ENCODE assay signal across 10 cellular contexts in the genomic region with DNA sequence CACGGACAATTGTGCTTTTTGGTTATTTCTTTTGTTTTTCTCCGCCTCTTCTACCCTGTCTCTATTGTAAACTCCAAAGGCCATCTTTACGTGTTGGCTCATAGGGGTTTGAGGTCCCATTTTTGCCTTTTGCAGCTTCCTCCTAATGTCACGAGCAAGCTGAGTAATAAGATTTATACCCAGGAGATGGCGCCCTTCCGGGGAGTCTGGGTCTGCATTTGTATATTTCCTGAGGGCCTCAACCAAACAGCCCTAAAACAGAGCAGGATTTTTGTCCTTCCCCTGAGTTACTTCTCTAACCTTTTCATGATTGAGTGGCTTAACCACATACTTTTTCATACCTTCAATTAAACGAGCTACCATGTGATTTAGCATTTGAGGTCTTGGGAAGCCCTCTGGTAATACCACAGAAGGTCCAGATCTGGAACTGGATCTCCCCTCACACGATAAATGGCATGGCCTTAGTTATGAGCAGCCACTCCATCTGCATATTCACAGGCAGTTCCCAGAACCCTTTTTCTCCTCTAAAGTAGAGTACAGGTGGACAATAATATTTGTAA. TPM values are rescaled to one million over a fixed set of nuclear protein-coding genes. Genes with fewer than 3 reads are reported as not detected.
A peak's percentile ranks its signal among the peaks of the same experiment; 100 is the strongest.
DNase-seq lines count a peak whose midpoint lies in the region; ATAC-seq, FAIRE-seq and TF ChIP-seq lines count a peak whose summit lies in the region.
"Had no signal": no experiment of that assay in that cellular context is flagged by ENCODE, and none has a peak within 500 bp of the region (broad histone marks: within the 10 kb centered on the region; RNA-seq: fewer than 3 reads in every experiment).

No MANE protein-coding gene starts in this region.

- no peaks in the 10 kb centered on the region for H3K27me3 Mint-ChIP-seq in activated CD4-positive, alpha-beta T cell treated with anti-CD3 and anti-CD28 coated beads, Interleukin-2, amount 10 ng/mL, durations not matched to agents 24 days and 14 days
- H3K27me3 Mint-ChIP-seq in neural progenitor cell (ENCODE audit: insufficient read depth, low read depth): peaks cover 3% of the 10 kb centered on the region
- H3K27me3 Mint-ChIP-seq: activated naive CD8-positive, alpha-beta T cell had no signal

- H3K4me1 ChIP-seq in Loucy (ENCODE audit: insufficient read depth, low read length, poor library complexity, severe bottlenecking) (peaks cover 20% of the 10 kb centered on the region), GM12878 (ENCODE audit: control insufficient read depth, insufficient read depth, low read length) (no peaks in the 10 kb centered on the region), neural progenitor cell (no peaks in the 10 kb centered on the region)

- ATAC-seq in GM12878 (peak; percentile 23; the same call in 1 of the 3 replicates), GM19467 (IDR thresholded peaks at IDR 0.05; ENCODE audit: unreplicated experiment) (no peak), HG02610 (IDR thresholded peaks at IDR 0.05; ENCODE audit: unreplicated experiment) (no peak), GM21576 (IDR thresholded peaks at IDR 0.05; ENCODE audit: unreplicated experiment) (no peak)

- POLR2A ChIA-PET in GM12878 (lab: Charles Lee): no interaction called here

- 0 out of 2 replicates have a peak overlapping the region, but pooled peaks have one; percentile 23 for H2AFZ ChIP-seq in Loucy (ENCODE audit: low read length)
- H2AFZ ChIP-seq in GM12878 (ENCODE audit: control insufficient read depth, low read depth, low read length): no peak overlapping the region
- H2AFZ ChIP-seq in neural progenitor cell (replicated peaks): peak overlapping the region; percentile 34

- BruUV-seq in GM12878 (replicated peaks; lab: Mats Ljungman, UMichigan): no TSS peak

- H3K4me3 ChIP-seq in Loucy (ENCODE audit: low read length, poor library complexity, severe bottlenecking) (no peak overlapping the region), GM12878 (no peak overlapping the region), neural progenitor cell (no peak overlapping the region)

- no peaks in the 10 kb centered on the region for H3K36me3 ChIP-seq in Loucy (ENCODE audit: insufficient read depth, low read length)
- H3K36me3 ChIP-seq in GM12878 (ENCODE audit: control insufficient read depth in 2 of 2, insufficient read depth in 2 of 2, low read length in 1 of 2): no peaks in the 10 kb centered on the region
- no peaks in the 10 kb centered on the region for H3K36me3 ChIP-seq in neural progenitor cell

- no peaks in the 10 kb centered on the region for H3K9me2 ChIP-seq in Loucy (replicated peaks; ENCODE audit: low read depth, low read length)

- DNase-seq in activated CD4-positive, alpha-beta T cell treated with anti-CD3 and anti-CD28 coated beads, Interleukin-2, amount 10 ng/mL, durations not matched to agents 24 days and 14 days: peak; percentile 82
- DNase-seq in activated CD4-positive, alpha-beta T cell treated with anti-CD3 and anti-CD28 coated beads, Interleukin-2, amount 50 U/mL, for 4 hours: no peak
- DNase-seq in GM12878 (ENCODE audit: low read depth, low spot score) (no peak), neural progenitor cell (ENCODE audit: low spot score) (peak; percentile 39)

- no peak for TF ChIP-seq RAD21 in GM12878 (IDR thresholded peaks at IDR 0.05; ENCODE audit: insufficient read depth, low read depth, low read length)

- H3K27me3 ChIP-seq in Loucy (ENCODE audit: insufficient read depth, low read length, poor library complexity, severe bottlenecking) (no peaks in the 10 kb centered on the region), GM12878 (replicated peaks in 1 of 2; ENCODE audit: control insufficient read depth in 2 of 2, insufficient read depth in 2 of 2, low read length in 1 of 2) (no peaks in the 10 kb centered on the region), neural progenitor cell (no peaks in the 10 kb centered on the region)

- H3K79me2 ChIP-seq in Loucy (ENCODE audit: insufficient read depth, low read length) (no peaks in the 10 kb centered on the region), GM12878 (ENCODE audit: control insufficient read depth, insufficient read depth, low read length) (no peaks in the 10 kb centered on the region), neural progenitor cell (ENCODE audit: low read depth) (no peaks in the 10 kb centered on the region)

- no peaks in the 10 kb centered on the region for H3F3A ChIP-seq in Loucy (ENCODE audit: low read depth)
- H3F3A ChIP-seq in neural progenitor cell (ENCODE audit: low read depth): no peaks in the 10 kb centered on the region

- WGBS in GM12878 (ENCODE audit: insufficient coverage, insufficient replicate concordance, low lambda C conversion rate, missing lambda C conversion rate): 32% methylated on average over 8 of the region's 8 CpGs

- H3K9ac ChIP-seq in Loucy (ENCODE audit: low read depth, low read length, poor library complexity, severe bottlenecking) (no peak overlapping the region), GM12878 (ENCODE audit: control insufficient read depth, insufficient read depth, low read length) (no peak overlapping the region), neural progenitor cell (no peak overlapping the region)

- H3K9me3 Mint-ChIP-seq in activated CD4-positive, alpha-beta T cell treated with anti-CD3 and anti-CD28 coated beads, Interleukin-2, amount 10 ng/mL, durations not matched to agents 24 days and 14 days: no peaks in the 10 kb centered on the region
- no peaks in the 10 kb centered on the region for H3K9me3 Mint-ChIP-seq in neural progenitor cell

- peak; percentile 70 for TF ChIP-seq CTCF in Loucy (conservative IDR thresholded peaks at IDR 0.05; ENCODE audit: low read length)
- 0 out of 6 replicates have a peak, but pooled peaks of 2 of the 3 experiments have one; percentile 5 to 11 for TF ChIP-seq CTCF in GM12878 (IDR thresholded peaks at IDR 0.05 in 2 of 3, conservative IDR thresholded peaks at IDR 0.05 in 1 of 3; ENCODE audit: control insufficient read depth in 2 of 3, extremely low read depth in 1 of 3, insufficient read depth in 1 of 3, low read depth in 3 of 3, low read length in 3 of 3)
- peak; percentile 61 for TF ChIP-seq CTCF in neural progenitor cell (IDR thresholded peaks at IDR 0.05)

- intact Hi-C loops in activated CD4-positive, alpha-beta T cell treated with anti-CD3 and anti-CD28 coated beads, Interleukin-2, amount 10 ng/mL, durations not matched to agents 24 days and 14 days (cut with micrococcal nuclease): loop anchor here (1.0 to 5.0 kb wide), 3 partner anchors 37 to 109 kb away; no protein-coding TSS in a partner anchor
- intact Hi-C loops in GM12878 (cut with micrococcal nuclease; ENCODE audit: unreplicated experiment): no loop called here

- no peak for FAIRE-seq in GM12878 (lab: Jason Lieb, UNC)
- FAIRE-seq: islet of Langerhans had no signal

- SMC1A ChIA-PET in GM12878 (lab: Charles Lee; ENCODE audit: uncharacterized antibody, unreplicated experiment): interaction anchor here (1.2 kb wide), 1 partner anchor 64 kb away, joined by 4 read pairs; no protein-coding TSS in a partner anchor

- H3K27ac Mint-ChIP-seq in activated CD4-positive, alpha-beta T cell treated with anti-CD3 and anti-CD28 coated beads, Interleukin-2, amount 10 ng/mL, durations not matched to agents 24 days and 14 days: no peak overlapping the region
- H3K27ac Mint-ChIP-seq in neural progenitor cell: no peak overlapping the region
- H3K27ac Mint-ChIP-seq: activated naive CD8-positive, alpha-beta T cell had no signal

- RAD21 ChIA-PET in GM12878 (lab: Charles Lee; ENCODE audit: unreplicated experiment): no interaction called here

- H3K4me1 Mint-ChIP-seq in activated CD4-positive, alpha-beta T cell treated with anti-CD3 and anti-CD28 coated beads, Interleukin-2, amount 10 ng/mL, durations not matched to agents 24 days and 14 days: peaks cover 7% of the 10 kb centered on the region
- no peaks in the 10 kb centered on the region for H3K4me1 Mint-ChIP-seq in neural progenitor cell

- no peak for TF ChIP-seq EP300 in GM12878 (IDR thresholded peaks at IDR 0.05; ENCODE audit: borderline replicate concordance in 1 of 2, control insufficient read depth in 1 of 2, low read depth in 2 of 2, low read length in 2 of 2)

- H3K36me3 Mint-ChIP-seq in activated CD4-positive, alpha-beta T cell treated with anti-CD3 and anti-CD28 coated beads, Interleukin-2, amount 10 ng/mL, durations not matched to agents 24 days and 14 days (ENCODE audit: low read depth): no peaks in the 10 kb centered on the region
- H3K36me3 Mint-ChIP-seq in neural progenitor cell: no peaks in the 10 kb centered on the region
- H3K36me3 Mint-ChIP-seq: activated naive CD8-positive, alpha-beta T cell had no signal

- H3K4me2 ChIP-seq in Loucy (ENCODE audit: low read depth, low read length, poor library complexity, severe bottlenecking) (no peak overlapping the region), GM12878 (ENCODE audit: control insufficient read depth, insufficient read depth) (no peak overlapping the region), neural progenitor cell (no peak overlapping the region)

- CTCF ChIA-PET in GM12878 (lab: Yijun Ruan, JAX): interaction anchor here (0.5 to 1.2 kb wide), 4 partner anchors 23 to 153 kb away, joined by 3 to 4 read pairs (median 3); no protein-coding TSS in a partner anchor

- H3K27ac ChIP-seq in GM12878 (ENCODE audit: control insufficient read depth, insufficient read depth): no peak overlapping the region
- no peak overlapping the region for H3K27ac ChIP-seq in neural progenitor cell

- in situ Hi-C loops in GM12878 (cut with MboI): no loop called here

- no peak overlapping the region for H3K4me3 Mint-ChIP-seq in activated CD4-positive, alpha-beta T cell treated with anti-CD3 and anti-CD28 coated beads, Interleukin-2, amount 10 ng/mL, durations not matched to agents 24 days and 14 days
- H3K4me3 Mint-ChIP-seq in neural progenitor cell: no peak overlapping the region
- H3K4me3 Mint-ChIP-seq: activated naive CD8-positive, alpha-beta T cell had no signal

- no peak for TF ChIP-seq POLR2A in GM12878 (IDR thresholded peaks at IDR 0.05; ENCODE audit: low read depth, low read length)

- no peaks in the 10 kb centered on the region for H4K20me1 ChIP-seq in Loucy (ENCODE audit: insufficient read depth, low read length, poor library complexity, severe bottlenecking)
- no peaks in the 10 kb centered on the region for H4K20me1 ChIP-seq in GM12878 (ENCODE audit: control insufficient read depth, insufficient read depth)
- no peaks in the 10 kb centered on the region for H4K20me1 ChIP-seq in neural progenitor cell (ENCODE audit: low read depth)

- H3K9me3 ChIP-seq in Loucy (ENCODE audit: insufficient read depth, low read depth, low read length) (no peaks in the 10 kb centered on the region), GM12878 (replicated peaks; ENCODE audit: control insufficient read depth, insufficient read depth, low read length) (no peaks in the 10 kb centered on the region), neural progenitor cell (ENCODE audit: low read depth) (no peaks in the 10 kb centered on the region)

RNA-seq across cellular contexts. Expression of gene CFAP95, which starts 11.2 kb away (rescaled TPM):
- total RNA-seq in activated CD4-positive, alpha-beta T cell treated with anti-CD3 and anti-CD28 coated beads, Interleukin-2, amount 10 ng/mL, durations not matched to agents 24 days and 14 days: not detected in 2 replicates
- not detected in 2 replicates for total RNA-seq in GM12878 (2013; cell fraction: nucleolus; rRNA removed)
- not detected in 2 replicates for total RNA-seq in GM12878 (2014; rRNA removed)
- total RNA-seq in GM12878 (2014; rRNA removed; fragmentation: Illumina TruSeq; extraction: Trizol): not detected in 2 replicates
- total RNA-seq in GM12878 (2021): not detected in 2 replicates
- not detected for polyA plus RNA-seq in GM12878 (2011; ENCODE audit: low read depth)
- not detected in 2 replicates for polyA plus RNA-seq in GM12878 (2011; rRNA removed)
- polyA plus RNA-seq in GM12878 (2011; cell fraction: cytosol; rRNA removed): not detected in 2 replicates
- polyA plus RNA-seq in GM12878 (2011; cell fraction: nucleus; rRNA removed): not detected in 2 replicates
- not detected in 2 replicates for polyA plus RNA-seq in GM12878 (2012)
- not detected in 2 replicates for polyA plus RNA-seq in GM12878 (2014; fragmentation: Illumina TruSeq; extraction: Trizol)
- polyA plus RNA-seq in GM12878 (2014; fragmentation: Nextera tagmentation; extraction: Ambion mirVana): not detected
- not detected in 2 replicates for polyA plus RNA-seq in GM12878 (2014; rRNA removed)
- not detected for polyA plus RNA-seq in GM12878 (2016; fragmentation: Nextera tagmentation; extraction: Ambion mirVana)
- polyA minus RNA-seq in GM12878 (2011; rRNA and poly(A)+ RNA removed): not detected in 2 replicates
- not detected in 2 replicates for polyA minus RNA-seq in GM12878 (2011; cell fraction: cytosol; rRNA and poly(A)+ RNA removed)
- polyA minus RNA-seq in GM12878 (2011; cell fraction: nucleus; rRNA and poly(A)+ RNA removed): not detected in 2 replicates
- not detected in 2 replicates for total RNA-seq in neural progenitor cell (ENCODE audit: low replicate concordance)

RNA-seq across cellular contexts. Expression of gene PTAR1, which starts 49.6 kb away (rescaled TPM):
- total RNA-seq in activated CD4-positive, alpha-beta T cell treated with anti-CD3 and anti-CD28 coated beads, Interleukin-2, amount 10 ng/mL, durations not matched to agents 24 days and 14 days: 51.0 and 56.1 TPM in 2 replicates
- 289 and 307 TPM in 2 replicates for total RNA-seq in GM12878 (2013; cell fraction: nucleolus; rRNA removed)
- 23.3 and 29.2 TPM in 2 replicates for total RNA-seq in GM12878 (2014; rRNA removed)
- total RNA-seq in GM12878 (2014; rRNA removed; fragmentation: Illumina TruSeq; extraction: Trizol): 27.6 and 29.3 TPM in 2 replicates
- 16.3 and 17.7 TPM in 2 replicates for total RNA-seq in GM12878 (2021)
- 5.0 TPM for polyA plus RNA-seq in GM12878 (2011; ENCODE audit: low read depth)
- 26.2 and 42.7 TPM in 2 replicates for polyA plus RNA-seq in GM12878 (2011; rRNA removed)
- 6.4 and 9.8 TPM in 2 replicates for polyA plus RNA-seq in GM12878 (2011; cell fraction: cytosol; rRNA removed)
- 59.8 and 72.4 TPM in 2 replicates for polyA plus RNA-seq in GM12878 (2011; cell fraction: nucleus; rRNA removed)
- polyA plus RNA-seq in GM12878 (2012): 10.6 and 11.0 TPM in 2 replicates
- polyA plus RNA-seq in GM12878 (2014; fragmentation: Illumina TruSeq; extraction: Trizol): 16.9 and 17.5 TPM in 2 replicates
- 1 to 10 TPM; 4.9 to 6.6 TPM for polyA plus RNA-seq in GM12878 (2014; fragmentation: Nextera tagmentation; extraction: Ambion mirVana)
- 9.5 and 10.4 TPM in 2 replicates for polyA plus RNA-seq in GM12878 (2014; rRNA removed)
- polyA plus RNA-seq in GM12878 (2016; fragmentation: Nextera tagmentation; extraction: Ambion mirVana): 10 to 100 TPM; 10.6 to 12.0 TPM
- polyA minus RNA-seq in GM12878 (2011; rRNA and poly(A)+ RNA removed): 50.7 and 52.3 TPM in 2 replicates
- polyA minus RNA-seq in GM12878 (2011; cell fraction: cytosol; rRNA and poly(A)+ RNA removed): 15.4 and 16.2 TPM in 2 replicates
- polyA minus RNA-seq in GM12878 (2011; cell fraction: nucleus; rRNA and poly(A)+ RNA removed): 79.5 and 89.2 TPM in 2 replicates
- total RNA-seq in neural progenitor cell (ENCODE audit: low replicate concordance): 107 and 146 TPM in 2 replicates

Comparison
In these comparisons a context has a peak if more than half of its experiments do, and no peak if none do; other contexts are left out.
1. DNase-seq: peak in activated CD4-positive, alpha-beta T cell treated with anti-CD3 and anti-CD28 coated beads, Interleukin-2, amount 10 ng/mL, durations not matched to agents 24 days and 14 days (single experiment) and neural progenitor cell (single experiment); none in activated CD4-positive, alpha-beta T cell treated with anti-CD3 and anti-CD28 coated beads, Interleukin-2, amount 50 U/mL, for 4 hours (0 of 2) and GM12878 (single experiment).
2. CTCF ChIP-seq: peak in every context shown above with its lines; median percentile 70 in Loucy; 61 in neural progenitor cell; 8 in GM12878.